19 cellular contexts compared by ENCODE assay signal in the genomic region with DNA sequence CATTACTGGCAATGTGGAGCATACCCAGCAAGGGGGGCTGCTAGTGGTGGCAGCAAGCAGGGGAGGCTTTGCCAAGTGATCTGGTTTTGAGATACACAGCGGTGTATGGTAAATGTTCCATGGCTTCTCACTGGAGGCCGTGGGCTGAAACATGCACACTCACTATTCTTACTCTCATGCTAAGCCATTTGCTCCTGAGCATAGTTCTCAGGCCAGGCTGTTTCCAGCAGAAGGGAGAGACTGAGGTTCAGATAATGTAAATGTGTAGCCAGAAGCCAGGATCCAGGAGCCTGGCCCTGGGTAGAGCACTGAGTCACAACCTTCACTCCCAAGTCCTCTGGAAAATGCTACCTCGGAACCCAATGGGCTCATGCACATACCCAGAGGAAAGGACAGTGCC.
"Had no signal": no experiment of that assay in that cellular context is flagged by ENCODE, and none has a peak within 500 bp of the region (broad histone marks: within the 10 kb centered on the region; RNA-seq: fewer than 3 reads in every experiment).

No MANE protein-coding gene starts in this region.

- H3K36me3 ChIP-seq: sigmoid colon, stomach, thoracic aorta, transverse colon had no signal

- H3K4me1 ChIP-seq: psoas muscle, sigmoid colon, stomach, transverse colon had no signal

- H3K27ac ChIP-seq: hepatocyte, psoas muscle, sigmoid colon, skin epidermis, stomach, thoracic aorta, transverse colon had no signal

- H3K4me3 ChIP-seq: hepatocyte, lung, psoas muscle, sigmoid colon, skin epidermis, stomach, thoracic aorta, transverse colon had no signal

- H3K9me3 ChIP-seq: psoas muscle, sigmoid colon, thoracic aorta, transverse colon had no signal

- ATAC-seq: left colon, left ventricle myocardium superior, psoas muscle had no signal

- H2AFZ ChIP-seq: hepatocyte had no signal

- H3K4me2 ChIP-seq: hepatocyte had no signal

- H3K27me3 ChIP-seq: hepatocyte, sigmoid colon, stomach, transverse colon had no signal

- DNase-seq: erythroblast; foreskin melanocyte; left colon; left ventricle myocardium superior; mesenchymal stem cell; midbrain; naive B cell; psoas muscle; retina; sigmoid colon; stimulated activated CD4-positive, alpha-beta T cell treated with anti-CD3 and anti-CD28 coated beads, Interleukin-2, amount 100 ng/mL, for 24 hours; stimulated activated naive CD4-positive, alpha-beta T cell; stomach; substantia nigra; transverse colon had no signal
